In the genomic region with DNA sequence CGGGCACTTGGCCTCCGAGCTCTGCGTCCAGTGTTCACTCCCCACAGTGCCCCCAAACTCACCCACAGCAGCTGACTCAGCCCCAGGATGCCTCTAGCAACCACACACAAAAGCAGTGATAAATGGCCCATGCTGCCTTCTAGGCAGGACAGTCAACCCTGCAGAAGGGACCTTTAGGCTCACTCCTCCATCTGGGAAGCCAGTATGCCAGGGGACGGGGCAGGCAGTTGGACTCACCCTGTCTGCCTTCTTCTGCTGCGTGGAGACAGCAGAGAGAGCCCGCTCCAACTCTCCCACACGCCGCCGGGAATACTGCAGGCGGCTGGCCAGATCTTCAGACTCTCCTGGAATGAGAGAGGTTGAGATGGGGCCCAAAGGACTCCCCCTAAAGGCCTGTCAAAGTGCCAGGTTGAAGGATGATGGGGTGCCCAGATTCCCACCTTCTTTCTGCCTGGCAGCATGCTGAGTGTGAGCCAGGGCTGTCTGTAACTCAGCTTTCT, we compare ENCODE assay signal across 18 cellular contexts.
"Had no signal": no experiment of that assay in that cellular context is flagged by ENCODE, and none has a peak within 500 bp of the region (broad histone marks: within the 10 kb centered on the region; RNA-seq: fewer than 3 reads in every experiment).

No MANE protein-coding gene starts in this region.

- H3K9me3 ChIP-seq: SK-N-SH had no signal

- H3K9ac ChIP-seq: SK-N-SH had no signal

- H3K4me2 ChIP-seq: SK-N-SH had no signal

- DNase-seq: Karpas-422, KG1, MM.1S, NCI-H1092 treated with DMSO at 0.1 percent for 48 hours, NCI-H1436, NCI-H187, NCI-H2029, NCI-H2081 treated with DMSO at 0.1 percent for 48 hours, NCI-H2171, NCI-H226, NCI-H446, NCI-H510A, NCI-H524 treated with DMSO at 0.1 percent for 48 hours, NCI-H69, NCI-H774, RPMI8226, SHP77, SK-N-SH had no signal
